ENCODE assay signal across 1 cellular context in genomic region chr3:61847784-61848462, GRCh38.
TF ChIP-seq lines count a peak whose summit lies in the region.

No MANE protein-coding gene starts in this region.

TF ChIP-seq in HepG2, 621 proteins besides CTCF, POLR2A, EP300 and RAD21 (continued from another document and continues in another):
- TF ChIP-seq ATF2 (CRISPR knock-in tag; IDR thresholded peaks at IDR 0.05) = no peak
- TF ChIP-seq HDAC6 (IDR thresholded peaks at IDR 0.05; ENCODE audit: low read depth, low read length) = no peak
- TF ChIP-seq ZNF253 (CRISPR knock-in tag; IDR thresholded peaks at IDR 0.05; ENCODE audit: borderline replicate concordance) = no peak
- no peak for TF ChIP-seq ZNF782 (CRISPR knock-in tag; IDR thresholded peaks at IDR 0.05; ENCODE audit: borderline replicate concordance)
- TF ChIP-seq ZNF660 (CRISPR knock-in tag; IDR thresholded peaks at IDR 0.05; ENCODE audit: borderline replicate concordance, low read depth) = no peak
- no peak for TF ChIP-seq ZNF138 (CRISPR knock-in tag; IDR thresholded peaks at IDR 0.05; ENCODE audit: low read depth)
- TF ChIP-seq, protein P1, sequence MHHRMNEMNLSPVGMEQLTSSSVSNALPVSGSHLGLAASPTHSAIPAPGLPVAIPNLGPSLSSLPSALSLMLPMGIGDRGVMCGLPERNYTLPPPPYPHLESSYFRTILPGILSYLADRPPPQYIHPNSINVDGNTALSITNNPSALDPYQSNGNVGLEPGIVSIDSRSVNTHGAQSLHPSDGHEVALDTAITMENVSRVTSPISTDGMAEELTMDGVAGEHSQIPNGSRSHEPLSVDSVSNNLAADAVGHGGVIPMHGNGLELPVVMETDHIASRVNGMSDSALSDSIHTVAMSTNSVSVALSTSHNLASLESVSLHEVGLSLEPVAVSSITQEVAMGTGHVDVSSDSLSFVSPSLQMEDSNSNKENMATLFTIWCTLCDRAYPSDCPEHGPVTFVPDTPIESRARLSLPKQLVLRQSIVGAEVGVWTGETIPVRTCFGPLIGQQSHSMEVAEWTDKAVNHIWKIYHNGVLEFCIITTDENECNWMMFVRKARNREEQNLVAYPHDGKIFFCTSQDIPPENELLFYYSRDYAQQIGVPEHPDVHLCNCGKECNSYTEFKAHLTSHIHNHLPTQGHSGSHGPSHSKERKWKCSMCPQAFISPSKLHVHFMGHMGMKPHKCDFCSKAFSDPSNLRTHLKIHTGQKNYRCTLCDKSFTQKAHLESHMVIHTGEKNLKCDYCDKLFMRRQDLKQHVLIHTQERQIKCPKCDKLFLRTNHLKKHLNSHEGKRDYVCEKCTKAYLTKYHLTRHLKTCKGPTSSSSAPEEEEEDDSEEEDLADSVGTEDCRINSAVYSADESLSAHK (CRISPR knock-in tag; IDR thresholded peaks at IDR 0.05; ENCODE audit: borderline replicate concordance) = no peak
- no peak for TF ChIP-seq POGK (CRISPR knock-in tag; conservative IDR thresholded peaks at IDR 0.05)
- no peak for TF ChIP-seq SALL2 (CRISPR knock-in tag; IDR thresholded peaks at IDR 0.05)
- TF ChIP-seq ZKSCAN1 (IDR thresholded peaks at IDR 0.05; ENCODE audit: low read length) = no peak
- no peak for TF ChIP-seq CCDC6 (CRISPR knock-in tag; IDR thresholded peaks at IDR 0.05)
- TF ChIP-seq NFYC (CRISPR knock-in tag; IDR thresholded peaks at IDR 0.05) = no peak
- TF ChIP-seq ZNF687 (CRISPR knock-in tag; IDR thresholded peaks at IDR 0.05) = peak; percentile 30; the same call in 1 of the 2 replicates
- no peak for TF ChIP-seq ZFY (CRISPR knock-in tag; IDR thresholded peaks at IDR 0.05)
- no peak for TF ChIP-seq SP140L (CRISPR knock-in tag; IDR thresholded peaks at IDR 0.05; ENCODE audit: borderline replicate concordance)
- TF ChIP-seq ZSCAN31 (CRISPR knock-in tag; IDR thresholded peaks at IDR 0.05; ENCODE audit: low read depth) = no peak
- no peak for TF ChIP-seq NBN (conservative IDR thresholded peaks at IDR 0.05)
- TF ChIP-seq HNRNPLL (IDR thresholded peaks at IDR 0.05; ENCODE audit: low read depth, low read length, poor library complexity, severe bottlenecking) = no peak
- TF ChIP-seq ZNF235 (CRISPR knock-in tag; IDR thresholded peaks at IDR 0.05; ENCODE audit: borderline replicate concordance) = no peak
- TF ChIP-seq, protein P2, sequence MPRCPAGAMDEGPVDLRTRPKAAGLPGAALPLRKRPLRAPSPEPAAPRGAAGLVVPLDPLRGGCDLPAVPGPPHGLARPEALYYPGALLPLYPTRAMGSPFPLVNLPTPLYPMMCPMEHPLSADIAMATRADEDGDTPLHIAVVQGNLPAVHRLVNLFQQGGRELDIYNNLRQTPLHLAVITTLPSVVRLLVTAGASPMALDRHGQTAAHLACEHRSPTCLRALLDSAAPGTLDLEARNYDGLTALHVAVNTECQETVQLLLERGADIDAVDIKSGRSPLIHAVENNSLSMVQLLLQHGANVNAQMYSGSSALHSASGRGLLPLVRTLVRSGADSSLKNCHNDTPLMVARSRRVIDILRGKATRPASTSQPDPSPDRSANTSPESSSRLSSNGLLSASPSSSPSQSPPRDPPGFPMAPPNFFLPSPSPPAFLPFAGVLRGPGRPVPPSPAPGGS (CRISPR knock-in tag; IDR thresholded peaks at IDR 0.05) = no peak
- TF ChIP-seq, protein P3, sequence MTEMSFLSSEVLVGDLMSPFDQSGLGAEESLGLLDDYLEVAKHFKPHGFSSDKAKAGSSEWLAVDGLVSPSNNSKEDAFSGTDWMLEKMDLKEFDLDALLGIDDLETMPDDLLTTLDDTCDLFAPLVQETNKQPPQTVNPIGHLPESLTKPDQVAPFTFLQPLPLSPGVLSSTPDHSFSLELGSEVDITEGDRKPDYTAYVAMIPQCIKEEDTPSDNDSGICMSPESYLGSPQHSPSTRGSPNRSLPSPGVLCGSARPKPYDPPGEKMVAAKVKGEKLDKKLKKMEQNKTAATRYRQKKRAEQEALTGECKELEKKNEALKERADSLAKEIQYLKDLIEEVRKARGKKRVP (CRISPR knock-in tag; IDR thresholded peaks at IDR 0.05) = no peak
- TF ChIP-seq ERF (CRISPR knock-in tag; IDR thresholded peaks at IDR 0.05) = no peak
- TF ChIP-seq ZNF414 (CRISPR knock-in tag; IDR thresholded peaks at IDR 0.05) = 0 out of 2 replicates have a peak, but pooled peaks have one; percentile 42
- TF ChIP-seq ZSCAN9 (CRISPR knock-in tag; IDR thresholded peaks at IDR 0.05; ENCODE audit: borderline replicate concordance) = no peak
- TF ChIP-seq MYC (CRISPR knock-in tag; IDR thresholded peaks at IDR 0.05; ENCODE audit: borderline replicate concordance) = no peak; the same call in 1 of the 2 replicates
- no peak for TF ChIP-seq FOXM1 (CRISPR knock-in tag; IDR thresholded peaks at IDR 0.05)
- TF ChIP-seq RELA (CRISPR knock-in tag; IDR thresholded peaks at IDR 0.05) = no peak
- TF ChIP-seq MATR3 (CRISPR knock-in tag; IDR thresholded peaks at IDR 0.05) = no peak
- no peak for TF ChIP-seq TFDP2 (CRISPR knock-in tag; IDR thresholded peaks at IDR 0.05)
- no peak for TF ChIP-seq MXD1 (CRISPR knock-in tag; IDR thresholded peaks at IDR 0.05)
- no peak for TF ChIP-seq PHF5A (CRISPR knock-in tag; IDR thresholded peaks at IDR 0.05; ENCODE audit: low read depth, unreplicated experiment)
- no peak for TF ChIP-seq FIP1L1 (IDR thresholded peaks at IDR 0.05; ENCODE audit: borderline replicate concordance, insufficient read depth, low read depth, low read length)
- TF ChIP-seq REPIN1 (CRISPR knock-in tag; IDR thresholded peaks at IDR 0.05; ENCODE audit: borderline replicate concordance, low read depth) = no peak
- TF ChIP-seq TOE1 (CRISPR knock-in tag; IDR thresholded peaks at IDR 0.05) = no peak
- TF ChIP-seq HMG20B (CRISPR knock-in tag; conservative IDR thresholded peaks at IDR 0.05) = no peak
- TF ChIP-seq RXRA (CRISPR knock-in tag; IDR thresholded peaks at IDR 0.05) = 0 out of 2 replicates have a peak, but pooled peaks have one; percentile 16
- peak; percentile 64; the same call in 1 of the 2 replicates for TF ChIP-seq HNF4G (IDR thresholded peaks at IDR 0.05; ENCODE audit: borderline replicate concordance, low read depth, low read length)
- no peak for TF ChIP-seq HNF4G (CRISPR knock-in tag; IDR thresholded peaks at IDR 0.05; ENCODE audit: borderline replicate concordance, low read depth)
- no peak for TF ChIP-seq NR2F6 (IDR thresholded peaks at IDR 0.05)
- TF ChIP-seq NR2F6 (CRISPR knock-in tag; IDR thresholded peaks at IDR 0.05) = peak; percentile 34; the same call in 1 of the 2 replicates
- TF ChIP-seq ZNF644 (CRISPR knock-in tag; IDR thresholded peaks at IDR 0.05; ENCODE audit: low read depth) = no peak
- TF ChIP-seq ARID5B (CRISPR knock-in tag; IDR thresholded peaks at IDR 0.05) = peak; percentile 65
- no peak for TF ChIP-seq KDM6A (CRISPR knock-in tag; IDR thresholded peaks at IDR 0.05; ENCODE audit: low read depth)
- TF ChIP-seq SRSF9 (IDR thresholded peaks at IDR 0.05; ENCODE audit: borderline replicate concordance, insufficient read depth, low read depth, low read length, poor library complexity, severe bottlenecking) = no peak
- TF ChIP-seq, protein P4, sequence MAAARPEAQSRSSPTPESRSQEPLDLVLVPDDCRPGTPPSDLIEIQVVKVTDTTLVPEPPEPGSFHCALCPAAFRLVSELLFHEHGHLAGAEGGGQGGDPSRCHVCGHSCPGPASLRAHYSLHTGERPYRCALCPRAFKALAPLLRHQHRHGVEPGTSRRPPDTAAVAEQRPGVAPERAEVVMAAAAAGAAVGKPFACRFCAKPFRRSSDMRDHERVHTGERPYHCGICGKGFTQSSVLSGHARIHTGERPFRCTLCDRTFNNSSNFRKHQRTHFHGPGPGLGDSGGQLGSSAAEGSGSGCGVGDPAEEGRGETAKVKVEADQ (CRISPR knock-in tag; IDR thresholded peaks at IDR 0.05; ENCODE audit: borderline replicate concordance) = no peak
